ENCODE assay signal across 24 cellular contexts in the genomic region with DNA sequence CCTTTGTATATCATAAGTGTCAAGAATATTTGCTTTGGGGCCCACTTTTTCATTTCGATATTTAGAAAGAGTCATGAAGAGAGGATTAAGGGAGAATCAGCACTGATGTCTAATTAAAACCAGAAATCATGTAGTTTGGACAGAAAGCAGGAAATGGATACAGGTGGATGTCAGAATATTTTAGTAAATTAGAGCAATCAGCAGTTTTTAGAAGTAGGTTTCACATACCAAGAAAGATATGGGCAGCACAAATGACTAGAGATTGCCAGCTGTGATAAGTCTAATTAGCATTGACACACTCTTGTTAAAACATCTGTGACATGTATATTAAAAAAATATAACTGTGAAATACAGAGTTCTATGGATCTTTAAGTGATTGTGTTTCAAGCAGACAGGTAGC.
DNase-seq lines count a peak whose midpoint lies in the region; ATAC-seq, FAIRE-seq and TF ChIP-seq lines count a peak whose summit lies in the region.
"Had no signal": no experiment of that assay in that cellular context is flagged by ENCODE, and none has a peak within 500 bp of the region (broad histone marks: within the 10 kb centered on the region; RNA-seq: fewer than 3 reads in every experiment).

No MANE protein-coding gene starts in this region.

- H3K4me2 ChIP-seq in HepG2 (ENCODE audit: low read depth, low read length) (no peak overlapping the region), OCI-LY1 (ENCODE audit: low read length) (no peak overlapping the region), parathyroid adenoma (ENCODE audit: low read length) (peak overlapping the region; percentile 22)
- H3K4me2 ChIP-seq: BLaER1 treated with 17β-estradiol and CSF1 and Interleukin-3, amounts not matched to agents 10 nM and 100 nM; GM23338 had no signal

- no peaks in the 10 kb centered on the region for H3F3A ChIP-seq in OCI-LY1 (ENCODE audit: insufficient read depth, low read length)

- POLR2A ChIA-PET in HepG2 (lab: Yijun Ruan, JAX) = no interaction called here

- H3K9me2 ChIP-seq in OCI-LY1 (ENCODE audit: low read depth, low read length) = no peaks in the 10 kb centered on the region

- H3K27ac ChIP-seq in HepG2 (ENCODE audit: extremely low read length, insufficient read depth, low read length) = no peak overlapping the region
- H3K27ac ChIP-seq in right lobe of liver = no peak overlapping the region
- peak overlapping the region; percentile 72 for H3K27ac ChIP-seq in OCI-LY1 (ENCODE audit: low read depth, low read length, poor library complexity, severe bottlenecking)
- H3K27ac ChIP-seq in parathyroid adenoma = no peak overlapping the region
- H3K27ac ChIP-seq: 22Rv1; BLaER1 treated with 17β-estradiol and CSF1 and Interleukin-3, amounts not matched to agents 10 nM and 100 nM had no signal

- no peaks in the 10 kb centered on the region for H3K27me3 Mint-ChIP-seq in progenitor cell of endocrine pancreas
- H3K27me3 Mint-ChIP-seq: CD4-positive, alpha-beta T cell; CD8-positive, alpha-beta memory T cell had no signal

- H3K36me3 Mint-ChIP-seq in progenitor cell of endocrine pancreas (ENCODE audit: insufficient read depth) = no peaks in the 10 kb centered on the region
- H3K36me3 Mint-ChIP-seq: CD14-positive monocyte; CD8-positive, alpha-beta memory T cell had no signal

- H3K27me3 ChIP-seq in HepG2 (ENCODE audit: control insufficient read depth in 1 of 2, insufficient read depth in 2 of 2, low read length in 2 of 2) (no peaks in the 10 kb centered on the region), right lobe of liver (no peaks in the 10 kb centered on the region), OCI-LY1 (ENCODE audit: insufficient read depth, low read length) (no peaks in the 10 kb centered on the region), parathyroid adenoma (ENCODE audit: control insufficient read depth, insufficient read depth, low read length) (no peaks in the 10 kb centered on the region)
- H3K27me3 ChIP-seq: BE2C; BLaER1 treated with 17β-estradiol and CSF1 and Interleukin-3, amounts not matched to agents 10 nM and 100 nM had no signal

- H3K4me3 Mint-ChIP-seq in progenitor cell of endocrine pancreas (ENCODE audit: low read depth) = no peak overlapping the region
- H3K4me3 Mint-ChIP-seq: CD14-positive monocyte; CD4-positive, alpha-beta T cell; CD8-positive, alpha-beta memory T cell; GM23338; H9 had no signal

- H3K4me1 ChIP-seq in HepG2 (ENCODE audit: insufficient read depth, low read length) (no peaks in the 10 kb centered on the region), right lobe of liver (no peaks in the 10 kb centered on the region), OCI-LY1 (ENCODE audit: insufficient read depth, low read length, severe bottlenecking) (peaks cover 65% of the 10 kb centered on the region), parathyroid adenoma (no peaks in the 10 kb centered on the region)
- H3K4me1 ChIP-seq: BLaER1 treated with 17β-estradiol and CSF1 and Interleukin-3, amounts not matched to agents 10 nM and 100 nM had no signal

- H2AFZ ChIP-seq in HepG2 (ENCODE audit: low read length) (no peak overlapping the region), OCI-LY1 (ENCODE audit: low read length) (peak overlapping the region; percentile 33), parathyroid adenoma (no peak overlapping the region)
- H2AFZ ChIP-seq: GM23338 had no signal

- no peak overlapping the region for H3K4me3 ChIP-seq in HepG2 (replicated peaks in 1 of 3; ENCODE audit: insufficient read depth in 1 of 3, low read depth in 2 of 3, low read length in 3 of 3)
- H3K4me3 ChIP-seq in right lobe of liver = no peak overlapping the region
- no peak overlapping the region for H3K4me3 ChIP-seq in OCI-LY1 (ENCODE audit: low read depth, low read length, poor library complexity, severe bottlenecking)
- no peak overlapping the region for H3K4me3 ChIP-seq in parathyroid adenoma (ENCODE audit: low read depth, low read length)
- H3K4me3 ChIP-seq: BLaER1 treated with 17β-estradiol and CSF1 and Interleukin-3, amounts not matched to agents 10 nM and 100 nM; GM23338 had no signal

- ATAC-seq in HepG2 (no peak), right lobe of liver (no peak)
- ATAC-seq: GM23338, HCT116 had no signal

- BruUV-seq in HepG2 (replicated peaks; lab: Mats Ljungman, UMichigan) = no TSS peak

- H3K9me3 ChIP-seq in HepG2 (ENCODE audit: low read length) = peaks cover 27% of the 10 kb centered on the region
- no peaks in the 10 kb centered on the region for H3K9me3 ChIP-seq in right lobe of liver
- H3K9me3 ChIP-seq in OCI-LY1 (ENCODE audit: low read length) = peaks cover 3% of the 10 kb centered on the region; the same call in 1 of the 2 replicates
- no peaks in the 10 kb centered on the region for H3K9me3 ChIP-seq in parathyroid adenoma (ENCODE audit: control insufficient read depth, low read length)
- H3K9me3 ChIP-seq: BE2C; BLaER1 treated with 17β-estradiol and CSF1 and Interleukin-3, amounts not matched to agents 10 nM and 100 nM had no signal

- H3K9ac ChIP-seq in HepG2 (ENCODE audit: insufficient read depth, low read depth, low read length) = no peak overlapping the region
- no peak overlapping the region for H3K9ac ChIP-seq in OCI-LY1 (ENCODE audit: low read length)
- H3K9ac ChIP-seq in parathyroid adenoma = no peak overlapping the region
- H3K9ac ChIP-seq: BLaER1 treated with 17β-estradiol and CSF1 and Interleukin-3, amounts not matched to agents 10 nM and 100 nM had no signal

- in situ Hi-C loops in HepG2 (cut with HindIII; ENCODE audit: extremely low pct_ligation_motif_present, low pct_unique_long_range_greater_than_20kb) = no loop called here

- intact Hi-C loops in HepG2 (cut with micrococcal nuclease; ENCODE audit: unreplicated experiment) (no loop called here), right lobe of liver (cut with DNase I) (no loop called here)

- H3K79me2 ChIP-seq in HepG2 (ENCODE audit: insufficient read depth, low read length) (no peaks in the 10 kb centered on the region), OCI-LY1 (ENCODE audit: insufficient read depth, low read length) (no peaks in the 10 kb centered on the region), parathyroid adenoma (no peaks in the 10 kb centered on the region)

- no peak for DNase-seq in HepG2 (ENCODE audit: low spot score)
- no peak for DNase-seq in right lobe of liver
- no peak for DNase-seq in HK-2 (ENCODE audit: unreplicated experiment)
- no peak for DNase-seq in progenitor cell of endocrine pancreas (ENCODE audit: low spot score, unreplicated experiment)
- DNase-seq: ACHN; AML-193; BE2C; CD4-positive, alpha-beta T cell; CD8-positive, alpha-beta memory T cell; DMS 273 treated with DMSO at 0.1 percent for 48 hours; DMS79; GF-D8; H9 had no signal

- H4K20me1 ChIP-seq in HepG2 (ENCODE audit: insufficient read depth, low read length) = no peaks in the 10 kb centered on the region
- H4K20me1 ChIP-seq in OCI-LY1 (ENCODE audit: insufficient read depth, low read length) = no peaks in the 10 kb centered on the region
- H4K20me1 ChIP-seq: BLaER1 treated with 17β-estradiol and CSF1 and Interleukin-3, amounts not matched to agents 10 nM and 100 nM had no signal

- no peak overlapping the region for H3K27ac Mint-ChIP-seq in progenitor cell of endocrine pancreas
- H3K27ac Mint-ChIP-seq: CD14-positive monocyte; CD4-positive, alpha-beta T cell; CD8-positive, alpha-beta memory T cell; GM23338; H9 had no signal

- TF ChIP-seq CTCF in HepG2 (CRISPR knock-in tag; IDR thresholded peaks at IDR 0.05) (no peak), right lobe of liver (IDR thresholded peaks at IDR 0.05) (no peak), OCI-LY1 (IDR thresholded peaks at IDR 0.05; ENCODE audit: low read length) (no peak), parathyroid adenoma (IDR thresholded peaks at IDR 0.05) (no peak), progenitor cell of endocrine pancreas (IDR thresholded peaks at IDR 0.05; ENCODE audit: unreplicated experiment) (no peak)

- FAIRE-seq in HepG2 (lab: Jason Lieb, UNC) = no peak
- FAIRE-seq: A204.1, D721Med, GM12891, GM18507 had no signal

- TF ChIP-seq EP300 in HepG2 (IDR thresholded peaks at IDR 0.05; ENCODE audit: low read depth in 2 of 2, low read length in 2 of 2) (no peak), HepG2 (CRISPR knock-in tag; IDR thresholded peaks at IDR 0.05; ENCODE audit: borderline replicate concordance) (no peak)

- no peak for TF ChIP-seq RAD21 in HepG2 (CRISPR knock-in tag; IDR thresholded peaks at IDR 0.05)

- H3K9me3 Mint-ChIP-seq in progenitor cell of endocrine pancreas (ENCODE audit: low read depth) = peaks cover 1% of the 10 kb centered on the region
- H3K9me3 Mint-ChIP-seq: GM23338 had no signal

- no peak for TF ChIP-seq POLR2A in HepG2 (IDR thresholded peaks at IDR 0.05; ENCODE audit: insufficient read depth in 1 of 2, low read depth in 2 of 2, low read length in 2 of 2)
- TF ChIP-seq POLR2A in right lobe of liver (IDR thresholded peaks at IDR 0.05) = no peak

- no peaks in the 10 kb centered on the region for H3K36me3 ChIP-seq in HepG2 (replicated peaks in 1 of 2; ENCODE audit: control insufficient read depth in 1 of 2, insufficient read depth in 2 of 2, low read length in 2 of 2)
- no peaks in the 10 kb centered on the region for H3K36me3 ChIP-seq in right lobe of liver
- H3K36me3 ChIP-seq in OCI-LY1 (ENCODE audit: insufficient read depth, low read length) = no peaks in the 10 kb centered on the region
- no peaks in the 10 kb centered on the region for H3K36me3 ChIP-seq in parathyroid adenoma (ENCODE audit: control insufficient read depth, insufficient read depth, low read length)
- H3K36me3 ChIP-seq: BE2C; BLaER1 treated with 17β-estradiol and CSF1 and Interleukin-3, amounts not matched to agents 10 nM and 100 nM had no signal

- CTCF ChIA-PET in HepG2 (lab: Yijun Ruan, JAX; ENCODE audit: low intra/inter-chr PET ratio, low total read pairs) = no interaction called here

- H3K4me1 Mint-ChIP-seq in progenitor cell of endocrine pancreas (ENCODE audit: low read depth) = peaks cover 7% of the 10 kb centered on the region
- H3K4me1 Mint-ChIP-seq: CD14-positive monocyte; CD8-positive, alpha-beta memory T cell; H9 had no signal

- 0% methylated on average over 1 of the region's 1 CpG for WGBS in HepG2 (ENCODE audit: low lambda C conversion rate)
- WGBS in right lobe of liver (ENCODE audit: insufficient coverage, low coverage, low lambda C conversion rate, missing lambda C conversion rate) = 56% methylated on average over 1 of the region's 1 CpG

TF ChIP-seq in HepG2, 621 proteins besides CTCF, POLR2A, EP300 and RAD21:
- TF ChIP-seq MAFK (conservative IDR thresholded peaks at IDR 0.05 in 1 of 2, IDR thresholded peaks at IDR 0.05 in 1 of 2; ENCODE audit: low read length in 2 of 2) (peak; percentile 5 to 15; a peak in 1 of 4 replicates), RBM22 (optimal IDR thresholded peaks at IDR 0.05; ENCODE audit: low read length) (no peak)
TF ChIP-seq in HepG2: peak in this region for 1.
